Comparison of ENCODE assay signal across 1 cellular context in genomic region chr7:100464791-100465190, GRCh38.
TF ChIP-seq lines count a peak whose summit lies in the region.

No MANE protein-coding gene starts in this region.

TF ChIP-seq in WTC11, 78 proteins besides CTCF, POLR2A, EP300 and RAD21 (continued from another document):
- TF ChIP-seq ZNF512 (CRISPR knock-in tag; IDR thresholded peaks at IDR 0.05; ENCODE audit: borderline replicate concordance), result 0 out of 2 replicates have a peak, but pooled peaks have one; percentile 31
- no peak for TF ChIP-seq NR2C2 (CRISPR knock-in tag; IDR thresholded peaks at IDR 0.05)
- TF ChIP-seq ZNF219 (CRISPR knock-in tag; IDR thresholded peaks at IDR 0.05; ENCODE audit: borderline replicate concordance), result no peak
